In the genomic region with DNA sequence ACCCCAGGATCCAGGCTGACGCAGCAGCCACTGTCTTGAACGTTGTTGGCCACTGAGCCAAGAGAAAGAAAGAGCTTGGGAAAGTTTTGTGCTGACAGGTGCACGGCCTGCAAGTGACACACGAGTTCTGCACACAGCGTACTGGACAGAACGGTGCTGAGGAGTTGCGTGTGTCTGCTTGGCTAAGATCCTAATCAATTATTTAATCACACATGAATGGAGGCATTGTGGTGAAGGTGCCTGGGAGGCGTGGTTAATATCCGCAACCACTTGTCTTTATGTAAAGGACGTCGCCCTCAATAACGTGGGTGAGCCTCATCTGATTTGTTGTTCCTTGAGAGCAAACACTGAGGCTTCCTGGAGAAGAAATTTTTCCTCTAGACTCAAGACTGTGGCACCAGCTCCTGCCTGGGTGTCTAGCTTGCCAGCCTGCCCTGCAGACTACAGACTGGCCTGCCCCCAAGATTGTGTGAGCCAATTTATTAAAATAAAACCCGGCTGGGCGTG, we compare ENCODE assay signal across 2 cellular contexts.
TF ChIP-seq lines count a peak whose summit lies in the region.

No MANE protein-coding gene starts in this region.

TF ChIP-seq in K562, 482 proteins besides CTCF, POLR2A, EP300 and RAD21:
- TF ChIP-seq CTBP1 (IDR thresholded peaks at IDR 0.05; ENCODE audit: borderline replicate concordance) (peak; percentile 30; the same call in 1 of the 2 replicates), CBFA2T3 (IDR thresholded peaks at IDR 0.05) (no peak)

TF ChIP-seq in HEK293T, 16 proteins besides CTCF, POLR2A, EP300 and RAD21 (continued from another document):
- TF ChIP-seq HDGF (IDR thresholded peaks at IDR 0.05; ENCODE audit: borderline replicate concordance) (no peak), FOXM1 (IDR thresholded peaks at IDR 0.05; ENCODE audit: borderline replicate concordance) (no peak), FOXK2 (IDR thresholded peaks at IDR 0.05) (no peak), BHLHE40 (IDR thresholded peaks at IDR 0.05; ENCODE audit: borderline replicate concordance) (no peak), LEF1 (IDR thresholded peaks at IDR 0.05; ENCODE audit: borderline replicate concordance) (no peak), PKNOX1 (IDR thresholded peaks at IDR 0.05) (no peak), ARNT (IDR thresholded peaks at IDR 0.05) (no peak), SP1 (IDR thresholded peaks at IDR 0.05) (no peak), FOXA1 (IDR thresholded peaks at IDR 0.05) (no peak), NFRKB (IDR thresholded peaks at IDR 0.05) (no peak), CTBP1 (IDR thresholded peaks at IDR 0.05; ENCODE audit: borderline replicate concordance) (no peak)
TF ChIP-seq in HEK293T: peak in this region for 0.
